21 cellular contexts compared by ENCODE assay signal in genomic region chr3:9994086-9994844, GRCh38. TPM values are rescaled to one million over a fixed set of nuclear protein-coding genes. Genes with fewer than 3 reads are reported as not detected.
DNase-seq lines count a peak whose midpoint lies in the region; ATAC-seq and TF ChIP-seq lines count a peak whose summit lies in the region.
"Had no signal": no experiment of that assay in that cellular context is flagged by ENCODE, and none has a peak within 500 bp of the region (broad histone marks: within the 10 kb centered on the region; RNA-seq: fewer than 3 reads in every experiment).

No MANE protein-coding gene starts in this region.

- CTCF ChIA-PET in PC-9 (lab: Charles Lee), result no interaction called here

- no TSS peak for BruUV-seq in PC-9 (replicated peaks; lab: Mats Ljungman, UMichigan)

- no peaks in the 10 kb centered on the region for H4K20me1 ChIP-seq in PC-9 (ENCODE audit: insufficient read depth)

- H3K9me2 ChIP-seq in PC-9 (ENCODE audit: insufficient read depth), result no peaks in the 10 kb centered on the region

- no peak overlapping the region for H3K4me2 ChIP-seq in PC-9
- H3K4me2 ChIP-seq: A549 had no signal

- intact Hi-C loops in PC-9 (cut with micrococcal nuclease; ENCODE audit: unreplicated experiment), result no loop called here

- no peaks in the 10 kb centered on the region for H3K27me3 ChIP-seq in PC-9 (ENCODE audit: insufficient read depth, low read depth)
- H3K27me3 ChIP-seq: adrenal gland, vagina had no signal

- DNase-seq in AG08395 (ENCODE audit: low spot score) (peak; percentile 8), PC-9 (no peak), fibroblast of gingiva (ENCODE audit: low read depth) (peak; percentile 92), mesenteric fat pad (ENCODE audit: low spot score) (peak; percentile 30), NCI-H510A treated with DMSO at 0.1 percent for 48 hours (lab: John Stamatoyannopoulos, UW) (no peak), SIG-M5 treated with dmso at 0.1 percent for 504 hours (lab: John Stamatoyannopoulos, UW; ENCODE audit: unreplicated experiment) (no peak), epidermal melanocyte (ENCODE audit: insufficient read length, low spot score) (no peak)
- DNase-seq: activated CD8-positive, alpha-beta memory T cell treated with anti-CD3 and anti-CD28 coated beads for 24 hours; CD4-positive, alpha-beta T cell; DMS79; immature natural killer cell; NCI-H146; nephron progenitor cell; NK-92 treated with Interleukin-12 subunit alpha and Interleukin-12 subunit beta, amount 100 ng/mL, for 24 hours; SHP77; stimulated activated CD4-positive, alpha-beta T cell treated with anti-CD3 and anti-CD28 coated beads, Interleukin-15, amount 100 ng/mL, for 24 hours; T-helper 17 cell had no signal

- H3K36me3 ChIP-seq in PC-9 (ENCODE audit: low read depth), result 0 out of 2 replicates have a peak, but pooled peaks cover 4% of the 10 kb centered on the region
- H3K36me3 ChIP-seq: adrenal gland, vagina had no signal

- POLR2A ChIA-PET in PC-9 (lab: Charles Lee; ENCODE audit: unreplicated experiment), result interaction anchor here (0.7 kb wide), 1 partner anchor 118 kb away, joined by 3 read pairs; no protein-coding TSS in a partner anchor

- H3K27ac ChIP-seq in PC-9, result 0 out of 2 replicates have a peak overlapping the region, but pooled peaks have one; percentile 21
- H3K27ac ChIP-seq: A549, adrenal gland, vagina had no signal

- H3K4me1 ChIP-seq in PC-9 (replicated peaks; ENCODE audit: insufficient read depth), result no peaks in the 10 kb centered on the region
- H3K4me1 ChIP-seq: A549, adrenal gland, vagina had no signal

- H3F3A ChIP-seq in PC-9 (ENCODE audit: insufficient read depth, low read depth), result no peaks in the 10 kb centered on the region

- H2AFZ ChIP-seq in PC-9, result no peak overlapping the region

- H3K9me3 ChIP-seq in PC-9 (ENCODE audit: insufficient read depth, low read depth), result no peaks in the 10 kb centered on the region
- H3K9me3 ChIP-seq: A549, adrenal gland, vagina had no signal

- no peak overlapping the region for H3K4me3 ChIP-seq in PC-9
- H3K4me3 ChIP-seq: A549, adrenal gland, vagina had no signal

- peaks cover 17% of the 10 kb centered on the region for H3K79me2 ChIP-seq in PC-9 (ENCODE audit: low read depth)

- no peak for ATAC-seq in activated CD4-positive, CD25-positive, alpha-beta regulatory T cell treated with anti-CD3 and anti-CD28 coated beads, Interleukin-2, amount 50 U/mL, for 24 hours
- ATAC-seq: T-helper 17 cell had no signal

- no peak for TF ChIP-seq CTCF in PC-9 (conservative IDR thresholded peaks at IDR 0.05)

RNA-seq across cellular contexts. Expression of gene EMC3, which starts 7.6 kb away (rescaled TPM):
- total RNA-seq in PC-9 (2021) (36.1 and 57.5 TPM in 2 replicates), mesenteric fat pad (143 TPM)

RNA-seq across cellular contexts. Expression of gene FANCD2, which starts 32.0 kb away (rescaled TPM):
- total RNA-seq in PC-9 (2021), result 35.7 and 52.2 TPM in 2 replicates
- total RNA-seq in mesenteric fat pad, result 2.8 TPM

RNA-seq across cellular contexts. Expression of gene PRRT3, which starts 42.1 kb away (rescaled TPM):
- total RNA-seq in PC-9 (2021), result 0.90 and 0.93 TPM in 2 replicates
- total RNA-seq in mesenteric fat pad, result 1.6 TPM

Comparison
In these comparisons a context has a peak if more than half of its experiments do, and no peak if none do; other contexts are left out.
1. DNase-seq: peak in AG08395 (single experiment), fibroblast of gingiva (single experiment) and mesenteric fat pad (single experiment); none in PC-9 (0 of 2), NCI-H510A treated with DMSO at 0.1 percent for 48 hours (single experiment), SIG-M5 treated with dmso at 0.1 percent for 504 hours (single experiment) and epidermal melanocyte (single experiment).